ENCODE assay signal across 14 cellular contexts in the genomic region with DNA sequence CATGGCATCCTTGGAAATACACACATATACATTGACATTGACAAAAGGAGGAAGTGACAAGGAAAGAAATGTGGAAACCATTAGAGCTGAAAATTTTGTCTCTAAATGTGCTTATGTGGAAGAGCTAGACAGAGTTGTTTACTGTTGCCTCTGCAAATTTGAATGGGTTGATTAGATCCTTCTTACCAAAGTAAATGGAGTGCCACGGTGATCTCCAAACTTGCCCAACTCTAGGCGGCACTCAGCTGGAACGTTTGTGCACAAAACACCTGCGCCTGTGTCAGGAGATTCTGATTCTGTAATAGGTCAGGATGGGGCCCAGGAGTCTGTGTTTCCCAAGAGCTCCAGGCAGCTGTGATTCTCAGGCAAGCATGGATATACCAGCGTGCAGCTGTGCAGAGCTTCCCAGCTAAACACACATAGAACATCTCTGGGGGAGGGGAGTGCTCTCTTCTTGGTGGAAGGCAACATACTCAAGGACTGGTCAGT.
DNase-seq lines count a peak whose midpoint lies in the region; TF ChIP-seq lines count a peak whose summit lies in the region.
"Had no signal": no experiment of that assay in that cellular context is flagged by ENCODE, and none has a peak within 500 bp of the region (broad histone marks: within the 10 kb centered on the region; RNA-seq: fewer than 3 reads in every experiment).

No MANE protein-coding gene starts in this region.

- intact Hi-C loops in activated naive CD4-positive, alpha-beta T cell treated with anti-CD3 and anti-CD28 coated beads for 36 hours (cut with micrococcal nuclease), result loop anchor here (2.0 to 10.0 kb wide), 2 partner anchors 72 to 268 kb away; partner anchors contain the start of gene AK7
- intact Hi-C loops in thyroid gland (cut with DNase I), result no loop called here
- intact Hi-C loops in esophagus squamous epithelium (cut with DNase I), result no loop called here

- WGBS in thyroid gland, 2 donors, result 32 to 33% methylated on average over 5 of the region's 5 CpGs
- 65 to 78% methylated on average over 4 to 5 of the region's 5 CpGs for WGBS in esophagus squamous epithelium, 2 donors

- peak overlapping the region; percentile 30 for H3K4me3 ChIP-seq in effector memory CD4-positive, alpha-beta T cell (ENCODE audit: insufficient read depth, low read depth, low read length, poor library complexity, severe bottlenecking)
- no peak overlapping the region for H3K4me3 ChIP-seq in thyroid gland (replicated peaks in 1 of 3)
- no peak overlapping the region for H3K4me3 ChIP-seq in esophagus squamous epithelium
- H3K4me3 ChIP-seq: cardiac muscle cell, K562, left ventricle myocardium inferior, ovary had no signal

- H3K36me3 Mint-ChIP-seq in activated naive CD4-positive, alpha-beta T cell treated with anti-CD3 and anti-CD28 coated beads for 36 hours (ENCODE audit: low read depth), result no peaks in the 10 kb centered on the region

- H3K27me3 Mint-ChIP-seq in activated naive CD4-positive, alpha-beta T cell treated with anti-CD3 and anti-CD28 coated beads for 36 hours (ENCODE audit: low read depth), result no peaks in the 10 kb centered on the region

- H3K4me1 Mint-ChIP-seq in activated naive CD4-positive, alpha-beta T cell treated with anti-CD3 and anti-CD28 coated beads for 36 hours (ENCODE audit: low read depth), result peaks cover 41% of the 10 kb centered on the region

- no peaks in the 10 kb centered on the region for H3K36me3 ChIP-seq in effector memory CD4-positive, alpha-beta T cell (ENCODE audit: control insufficient read depth, insufficient read depth, low read length)
- H3K36me3 ChIP-seq in thyroid gland (no peaks in the 10 kb centered on the region), esophagus squamous epithelium (no peaks in the 10 kb centered on the region)
- H3K36me3 ChIP-seq: cardiac muscle cell, left ventricle myocardium inferior, ovary had no signal

- peak overlapping the region; percentile 68 for H3K27ac ChIP-seq in effector memory CD4-positive, alpha-beta T cell (ENCODE audit: insufficient read depth, low read length, poor library complexity, severe bottlenecking)
- H3K27ac ChIP-seq in thyroid gland, result no peak overlapping the region
- peak overlapping the region in 2 of 4 donors; percentile 23 to 29 for H3K27ac ChIP-seq in esophagus squamous epithelium
- H3K27ac ChIP-seq: cardiac muscle cell, epithelial cell of prostate, left ventricle myocardium inferior, ovary had no signal

- DNase-seq in activated naive CD4-positive, alpha-beta T cell treated with anti-CD3 and anti-CD28 coated beads for 36 hours, result no peak
- DNase-seq in activated naive CD4-positive, alpha-beta T cell (lab: John Stamatoyannopoulos, UW), result no peak
- peak; percentile 59 for DNase-seq in NCI-H510A (lab: John Stamatoyannopoulos, UW)
- DNase-seq in effector memory CD4-positive, alpha-beta T cell, result no peak
- peak; percentile 46 to 59 for DNase-seq in thyroid gland
- DNase-seq in esophagus squamous epithelium (lab: John Stamatoyannopoulos, UW), result no peak
- DNase-seq in amygdala (lab: John Stamatoyannopoulos, UW), result no peak
- DNase-seq in occipital lobe (lab: John Stamatoyannopoulos, UW), result no peak
- DNase-seq: left ventricle myocardium inferior, NCI-H2029, ovary had no signal

- H3K4me3 Mint-ChIP-seq in activated naive CD4-positive, alpha-beta T cell treated with anti-CD3 and anti-CD28 coated beads for 36 hours, result peak overlapping the region; percentile 44

- H3K9me3 Mint-ChIP-seq in activated naive CD4-positive, alpha-beta T cell treated with anti-CD3 and anti-CD28 coated beads for 36 hours, result no peaks in the 10 kb centered on the region

- CTCF ChIA-PET in activated naive CD4-positive, alpha-beta T cell treated with anti-CD3 and anti-CD28 coated beads for 36 hours (lab: Charles Lee), result interaction anchor here (0.6 to 1.9 kb wide), 3 partner anchors 25 to 212 kb away, joined by 3 to 9 read pairs (median 3); no protein-coding TSS in a partner anchor

- TF ChIP-seq CTCF in thyroid gland (IDR thresholded peaks at IDR 0.05) (no peak), esophagus squamous epithelium (IDR thresholded peaks at IDR 0.05) (no peak)

- no peaks in the 10 kb centered on the region for H3K9me3 ChIP-seq in effector memory CD4-positive, alpha-beta T cell (ENCODE audit: control insufficient read depth, low read length)
- no peaks in the 10 kb centered on the region for H3K9me3 ChIP-seq in thyroid gland
- H3K9me3 ChIP-seq in esophagus squamous epithelium, result no peaks in the 10 kb centered on the region
- H3K9me3 ChIP-seq: left ventricle myocardium inferior, ovary had no signal

- H3K27ac Mint-ChIP-seq in activated naive CD4-positive, alpha-beta T cell treated with anti-CD3 and anti-CD28 coated beads for 36 hours, result peak overlapping the region; percentile 89

- H3K27me3 ChIP-seq in effector memory CD4-positive, alpha-beta T cell (replicated peaks; ENCODE audit: control insufficient read depth, insufficient read depth, low read length, poor library complexity, severe bottlenecking), result no peaks in the 10 kb centered on the region
- H3K27me3 ChIP-seq in thyroid gland, result no peaks in the 10 kb centered on the region
- H3K27me3 ChIP-seq in esophagus squamous epithelium, result no peaks in the 10 kb centered on the region
- H3K27me3 ChIP-seq: cardiac muscle cell, ovary had no signal

- peaks cover 9% of the 10 kb centered on the region for H3K4me1 ChIP-seq in effector memory CD4-positive, alpha-beta T cell (ENCODE audit: control insufficient read depth, insufficient read depth, low read length, poor library complexity, severe bottlenecking)
- H3K4me1 ChIP-seq in thyroid gland, result peaks cover 9 to 13% of the 10 kb centered on the region in 2 donors
- H3K4me1 ChIP-seq in esophagus squamous epithelium, result peaks cover 0 to 14% (median 9%) of the 10 kb centered on the region in 3 donors
- H3K4me1 ChIP-seq: left ventricle myocardium inferior had no signal

- TF ChIP-seq POLR2A in thyroid gland (IDR thresholded peaks at IDR 0.05) (no peak), esophagus squamous epithelium (IDR thresholded peaks at IDR 0.05) (no peak)

Comparison
In these comparisons a context has a peak if more than half of its experiments do, and no peak if none do; other contexts are left out.
1. DNase-seq: peak in NCI-H510A (single experiment) and thyroid gland (2 of 2); none in activated naive CD4-positive, alpha-beta T cell treated with anti-CD3 and anti-CD28 coated beads for 36 hours (single experiment), activated naive CD4-positive, alpha-beta T cell (0 of 4), effector memory CD4-positive, alpha-beta T cell (0 of 3), esophagus squamous epithelium (single experiment), amygdala (0 of 56) and occipital lobe (single experiment).